24 cellular contexts compared by ENCODE assay signal in genomic region chr18:10404148-10404547, GRCh38. TPM values are rescaled to one million over a fixed set of nuclear protein-coding genes. Genes with fewer than 3 reads are reported as not detected.
A peak's percentile ranks its signal among the peaks of the same experiment; 100 is the strongest.
DNase-seq lines count a peak whose midpoint lies in the region; ATAC-seq and TF ChIP-seq lines count a peak whose summit lies in the region.
"Had no signal": no experiment of that assay in that cellular context is flagged by ENCODE, and none has a peak within 500 bp of the region (broad histone marks: within the 10 kb centered on the region; RNA-seq: fewer than 3 reads in every experiment).

No MANE protein-coding gene starts in this region.

- H3K9me3 ChIP-seq in left ventricle myocardium inferior (replicated peaks), result no peaks in the 10 kb centered on the region
- no peaks in the 10 kb centered on the region for H3K9me3 ChIP-seq in ascending aorta
- H3K9me3 ChIP-seq: BLaER1, body of pancreas, mucosa of descending colon, SJSA1 had no signal

- H3K27me3 Mint-ChIP-seq in neural crest cell (ENCODE audit: low read depth), result no peaks in the 10 kb centered on the region

- H3K27me3 ChIP-seq in left ventricle myocardium inferior (ENCODE audit: low read depth) (peaks cover 7% of the 10 kb centered on the region), ascending aorta (no peaks in the 10 kb centered on the region)
- H3K27me3 ChIP-seq: BLaER1, body of pancreas, SJSA1 had no signal

- intact Hi-C loops in Right ventricle myocardium inferior (cut with DNase I) (loop anchor here (10.0 kb wide), 1 partner anchor 159 kb away; no protein-coding TSS in a partner anchor), cardiac septum (cut with DNase I) (no loop called here), left ventricle myocardium inferior (cut with micrococcal nuclease) (loop anchor here (10.0 kb wide), 1 partner anchor 49 kb away; no protein-coding TSS in a partner anchor), ascending aorta (cut with DNase I) (no loop called here)

- H3K36me3 ChIP-seq in left ventricle myocardium inferior (no peaks in the 10 kb centered on the region), ascending aorta (no peaks in the 10 kb centered on the region)
- H3K36me3 ChIP-seq: BLaER1, SJSA1 had no signal

- TF ChIP-seq CTCF in left ventricle myocardium inferior (IDR thresholded peaks at IDR 0.05; ENCODE audit: borderline replicate concordance), result no peak
- no peak for TF ChIP-seq CTCF in neural crest cell (conservative IDR thresholded peaks at IDR 0.05)
- TF ChIP-seq CTCF in ascending aorta (IDR thresholded peaks at IDR 0.05), result no peak

- H3K27ac ChIP-seq in left ventricle myocardium inferior (replicated peaks), result peak overlapping the region; percentile 71
- no peak overlapping the region for H3K27ac ChIP-seq in ascending aorta
- H3K27ac ChIP-seq: BLaER1, body of pancreas, SJSA1 had no signal

- peak; percentile 61 for ATAC-seq in Right ventricle myocardium inferior
- ATAC-seq: activated CD8-positive, alpha-beta T cell treated with anti-CD3 and anti-CD28 coated beads, Interleukin-2, amount 10 ng/mL, durations not matched to agents 7 days and 5 days; body of pancreas; mucosa of descending colon had no signal

- H3K36me3 Mint-ChIP-seq in neural crest cell (ENCODE audit: low read depth), result no peaks in the 10 kb centered on the region
- H3K36me3 Mint-ChIP-seq: activated naive CD4-positive, alpha-beta T cell treated with anti-CD3 and anti-CD28 coated beads, Interleukin-2, amount 50 U/mL, for 24 hours had no signal

- peaks cover 18% of the 10 kb centered on the region for H3K4me1 ChIP-seq in left ventricle myocardium inferior
- H3K4me1 ChIP-seq in ascending aorta, result no peaks in the 10 kb centered on the region
- H3K4me1 ChIP-seq: body of pancreas, SJSA1 had no signal

- H3K4me3 Mint-ChIP-seq in neural crest cell, result no peak overlapping the region
- H3K4me3 Mint-ChIP-seq: activated CD8-positive, alpha-beta T cell treated with anti-CD3 and anti-CD28 coated beads, Interleukin-2, amount 10 ng/mL, durations not matched to agents 7 days and 5 days; activated naive CD4-positive, alpha-beta T cell treated with anti-CD3 and anti-CD28 coated beads, Interleukin-2, amount 50 U/mL, for 24 hours; T-helper 2 cell treated with Interferon-gamma antibody and Interleukin-4, amounts not matched to agents 5 μg/mL and 100 μg/mL, for 36 hours had no signal

- H3K4me3 ChIP-seq in left ventricle myocardium inferior, result no peak overlapping the region
- no peak overlapping the region for H3K4me3 ChIP-seq in ascending aorta
- H3K4me3 ChIP-seq: BLaER1, body of pancreas, mucosa of descending colon, SJSA1 had no signal

- peak overlapping the region; percentile 94 for H3K27ac Mint-ChIP-seq in neural crest cell (ENCODE audit: unreplicated experiment)
- H3K27ac Mint-ChIP-seq: activated CD8-positive, alpha-beta T cell treated with anti-CD3 and anti-CD28 coated beads, Interleukin-2, amount 10 ng/mL, durations not matched to agents 7 days and 5 days; activated naive CD4-positive, alpha-beta T cell treated with anti-CD3 and anti-CD28 coated beads, Interleukin-2, amount 50 U/mL, for 24 hours; T-helper 2 cell treated with Interferon-gamma antibody and Interleukin-4, amounts not matched to agents 5 μg/mL and 100 μg/mL, for 36 hours had no signal

- H3K4me1 Mint-ChIP-seq in neural crest cell, result peaks cover 57% of the 10 kb centered on the region
- H3K4me1 Mint-ChIP-seq: activated naive CD4-positive, alpha-beta T cell treated with anti-CD3 and anti-CD28 coated beads, Interleukin-2, amount 50 U/mL, for 24 hours had no signal

- no peak for DNase-seq in Right ventricle myocardium inferior (ENCODE audit: missing footprints)
- DNase-seq in cardiac septum (ENCODE audit: low spot score), result no peak
- no peak for DNase-seq in left ventricle myocardium inferior
- DNase-seq in neural crest cell (ENCODE audit: low read depth, low spot score), result no peak
- no peak for DNase-seq in ascending aorta (ENCODE audit: low spot score in 2 of 2)
- DNase-seq in NCI-H1436 (lab: John Stamatoyannopoulos, UW), result no peak
- no peak for DNase-seq in islet precursor cell
- DNase-seq in NCI-H2227 (lab: John Stamatoyannopoulos, UW; ENCODE audit: unreplicated experiment), result no peak
- DNase-seq: activated CD4-positive, CD25-positive, alpha-beta regulatory T cell; activated CD8-positive, alpha-beta T cell treated with anti-CD3 and anti-CD28 coated beads, Interleukin-2, amount 10 ng/mL, durations not matched to agents 7 days and 5 days; activated T-cell treated with anti-CD3 and anti-CD28 coated beads, Interleukin-2, amount 50 U/mL, for 48 hours; body of pancreas; dermis blood vessel endothelial cell; GF-D8; mucosa of descending colon; NCI-H1105 treated with DMSO at 0.1 percent for 48 hours; NCI-H526 treated with DMSO at 0.1 percent for 48 hours; occipital lobe; stimulated activated CD4-positive, alpha-beta T cell treated with anti-CD3 and anti-CD28 coated beads, Interleukin-2, amount 100 ng/mL, for 48 hours had no signal

- H3K9me3 Mint-ChIP-seq in neural crest cell, result no peaks in the 10 kb centered on the region
- H3K9me3 Mint-ChIP-seq: activated naive CD4-positive, alpha-beta T cell treated with anti-CD3 and anti-CD28 coated beads, Interleukin-2, amount 50 U/mL, for 24 hours; T-helper 2 cell treated with Interferon-gamma antibody and Interleukin-4, amounts not matched to agents 5 μg/mL and 100 μg/mL, for 36 hours had no signal

RNA-seq across cellular contexts. Expression of gene APCDD1, which starts 50.3 kb away (rescaled TPM):
- total RNA-seq in Right ventricle myocardium inferior, result 34.5 TPM
- 9.9 TPM for total RNA-seq in cardiac septum
- total RNA-seq in left ventricle myocardium inferior, result 38.0 TPM
- total RNA-seq in neural crest cell, result 49.8 and 51.9 TPM in 2 replicates
- 77.0 TPM for total RNA-seq in ascending aorta
- total RNA-seq: A172; activated CD8-positive, alpha-beta T cell treated with anti-CD3 and anti-CD28 coated beads, Interleukin-2, amount 10 ng/mL, durations not matched to agents 7 days and 5 days; SJSA1 had no signal

Comparison
In these comparisons a context has a peak if more than half of its experiments do, and no peak if none do; other contexts are left out.
1. intact Hi-C loops: an anchor here in Right ventricle myocardium inferior (10.0 kb wide) and left ventricle myocardium inferior (10.0 kb wide); none called in cardiac septum and ascending aorta.